25 cellular contexts compared by ENCODE assay signal in the genomic region with DNA sequence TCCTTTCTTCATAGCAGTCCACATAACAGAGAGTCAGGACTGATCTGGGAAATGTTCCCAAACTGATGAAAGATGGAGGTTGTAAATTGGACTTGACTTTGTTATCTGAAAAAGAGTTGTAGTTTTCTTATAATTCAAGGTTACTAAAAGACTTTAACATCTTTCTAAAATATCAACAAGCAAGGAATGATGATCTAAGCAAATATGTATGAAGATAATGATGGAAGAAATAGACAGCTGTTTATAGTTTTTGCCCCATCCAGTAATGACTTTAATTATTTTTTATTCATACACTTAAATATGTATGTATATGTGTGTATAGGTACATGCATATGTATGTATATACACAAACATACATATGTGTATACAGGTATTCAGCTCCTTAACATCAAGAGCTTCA.
"Had no signal": no experiment of that assay in that cellular context is flagged by ENCODE, and none has a peak within 500 bp of the region (broad histone marks: within the 10 kb centered on the region; RNA-seq: fewer than 3 reads in every experiment).

No MANE protein-coding gene starts in this region.

- H3K27me3 ChIP-seq: colonic mucosa, esophagus squamous epithelium, gastrocnemius medialis, heart right ventricle, left lung had no signal

- H3K4me1 ChIP-seq: colonic mucosa, esophagus squamous epithelium, gastrocnemius medialis, heart right ventricle, left lung, lower lobe of right lung had no signal

- ATAC-seq: effector memory CD8-positive, alpha-beta T cell; esophagus mucosa; gastrocnemius medialis; heart right ventricle; left cardiac atrium; left lung; left ventricle myocardium superior; lower lobe of right lung; mucosa of descending colon had no signal

- H3K9me3 ChIP-seq: colonic mucosa, esophagus squamous epithelium, gastrocnemius medialis, lower lobe of right lung, mucosa of descending colon had no signal

- H3K27ac ChIP-seq: colonic mucosa, epithelial cell of prostate, esophagus squamous epithelium, gastrocnemius medialis, heart right ventricle, left lung, lower lobe of right lung had no signal

- DNase-seq: colonic mucosa; cortex of kidney; effector CD8-positive, alpha-beta T cell; effector memory CD8-positive, alpha-beta T cell; endodermal cell; erythroblast; esophagus squamous epithelium; foreskin fibroblast; foreskin melanocyte; gastrocnemius medialis; glutamatergic neuron; head of caudate nucleus; heart right ventricle; hippocampal formation; left cardiac atrium; left lung; left ventricle myocardium superior; lower lobe of right lung; mesenchymal stem cell; mucosa of descending colon; naive B cell had no signal

- H3K4me3 ChIP-seq: colonic mucosa, esophagus squamous epithelium, gastrocnemius medialis, heart right ventricle, left lung, lower lobe of right lung, mucosa of descending colon had no signal

- FAIRE-seq: islet of Langerhans, keratinocyte had no signal

- H3K36me3 ChIP-seq: colonic mucosa, esophagus squamous epithelium, gastrocnemius medialis, heart right ventricle, left lung, lower lobe of right lung had no signal
